Comparison of ENCODE assay signal across 13 cellular contexts in the genomic region with DNA sequence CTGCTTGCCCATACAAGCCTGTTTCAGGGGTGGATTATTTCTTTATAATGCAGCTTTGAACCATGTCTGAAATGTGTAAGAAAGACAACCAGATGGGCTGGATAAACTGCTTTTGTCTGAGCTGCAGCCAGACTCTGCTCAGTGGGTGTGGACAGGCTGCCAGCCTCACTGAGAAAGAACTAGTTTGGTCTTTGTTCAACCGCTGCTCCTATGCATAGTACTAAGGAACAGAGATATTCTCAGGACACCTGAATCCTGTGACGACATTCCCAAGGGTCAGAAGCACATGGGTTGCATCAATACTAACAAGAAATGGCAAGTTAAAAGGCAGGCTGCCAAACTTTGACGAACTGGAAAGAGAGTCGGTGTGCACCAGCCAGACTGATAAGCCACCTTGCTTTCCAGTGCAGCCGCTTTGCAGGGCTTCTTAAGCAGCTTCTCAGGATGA. TPM values are rescaled to one million over a fixed set of nuclear protein-coding genes. Genes with fewer than 3 reads are reported as not detected.
A peak's percentile ranks its signal among the peaks of the same experiment; 100 is the strongest.
DNase-seq lines count a peak whose midpoint lies in the region; ATAC-seq and TF ChIP-seq lines count a peak whose summit lies in the region.
"Had no signal": no experiment of that assay in that cellular context is flagged by ENCODE, and none has a peak within 500 bp of the region (broad histone marks: within the 10 kb centered on the region; RNA-seq: fewer than 3 reads in every experiment).

No MANE protein-coding gene starts in this region.

- H3K4me3 Mint-ChIP-seq in stimulated activated naive CD8-positive, alpha-beta T cell treated with anti-CD3 and anti-CD28 coated beads, Interleukin-15, amount 100 ng/mL, for 72 hours, result no peak overlapping the region
- H3K4me3 Mint-ChIP-seq in activated T-helper 1 cell treated with anti-CD3 and anti-CD28 coated beads, Interleukin-12 subunit alpha, Interleukin-12 subunit beta, Interleukin-2, Interleukin-4 antibody, amounts not matched to agents 30 ng/mL and 10 ng/mL and 1 ng/mL, durations not matched to agents 14 hours and 24 hours and 36 hours, result no peak overlapping the region
- H3K4me3 Mint-ChIP-seq: HFFc6, natural killer cell had no signal

- H3K4me3 ChIP-seq in cardiac fibroblast (replicated peaks in 1 of 2; ENCODE audit: low read depth in 2 of 2, low read length in 2 of 2), result no peak overlapping the region
- H3K4me3 ChIP-seq in hepatocyte, result no peak overlapping the region
- no peak overlapping the region for H3K4me3 ChIP-seq in aorta (ENCODE audit: low read length in 2 of 2)
- H3K4me3 ChIP-seq: ascending aorta, vagina had no signal

- H3K27ac ChIP-seq in hepatocyte, result no peak overlapping the region
- H3K27ac ChIP-seq in aorta (ENCODE audit: low read depth in 1 of 2, low read length in 2 of 2), result no peak overlapping the region
- H3K27ac ChIP-seq: vagina had no signal

- no peak overlapping the region for H3K27ac Mint-ChIP-seq in stimulated activated naive CD8-positive, alpha-beta T cell treated with anti-CD3 and anti-CD28 coated beads, Interleukin-15, amount 100 ng/mL, for 72 hours
- no peak overlapping the region for H3K27ac Mint-ChIP-seq in activated T-helper 1 cell treated with anti-CD3 and anti-CD28 coated beads, Interleukin-12 subunit alpha, Interleukin-12 subunit beta, Interleukin-2, Interleukin-4 antibody, amounts not matched to agents 30 ng/mL and 10 ng/mL and 1 ng/mL, durations not matched to agents 14 hours and 24 hours and 36 hours
- H3K27ac Mint-ChIP-seq: HFFc6, natural killer cell had no signal

- peaks cover 69% of the 10 kb centered on the region for H3K79me2 ChIP-seq in hepatocyte

- H3K4me2 ChIP-seq in hepatocyte, result peak overlapping the region; percentile 40

- H2AFZ ChIP-seq in hepatocyte, result no peak overlapping the region

- TF ChIP-seq CTCF in cardiac fibroblast (IDR thresholded peaks at IDR 0.05; ENCODE audit: low read depth, low read length), result no peak
- no peak for TF ChIP-seq CTCF in hepatocyte (IDR thresholded peaks at IDR 0.05; ENCODE audit: poor library complexity)

- no peaks in the 10 kb centered on the region for H3K9me2 ChIP-seq in hepatocyte (replicated peaks; ENCODE audit: insufficient read depth)

- 47% methylated on average over 5 of the region's 5 CpGs for whole genome bisulfite sequencing in hepatocyte (ENCODE audit: low lambda C conversion rate, missing lambda C conversion rate)
- 8 to 11% methylated on average over 5 of the region's 5 CpGs for WGBS in aorta, 2 donors

- intact Hi-C loops in aorta (cut with DNase I), result no loop called here
- intact Hi-C loops in activated T-helper 1 cell treated with anti-CD3 and anti-CD28 coated beads, Interleukin-12 subunit alpha, Interleukin-12 subunit beta, Interleukin-2, Interleukin-4 antibody, amounts not matched to agents 30 ng/mL and 10 ng/mL and 1 ng/mL, durations not matched to agents 14 hours and 24 hours and 36 hours (cut with micrococcal nuclease), result no loop called here

- no peaks in the 10 kb centered on the region for H3K9me3 ChIP-seq in hepatocyte (ENCODE audit: low read depth)
- no peaks in the 10 kb centered on the region for H3K9me3 ChIP-seq in aorta (ENCODE audit: control insufficient read depth, low read length)
- H3K9me3 ChIP-seq: ascending aorta, vagina had no signal

- H3K27me3 Mint-ChIP-seq in stimulated activated naive CD8-positive, alpha-beta T cell treated with anti-CD3 and anti-CD28 coated beads, Interleukin-15, amount 100 ng/mL, for 72 hours, result peaks cover 24% of the 10 kb centered on the region
- peaks cover 8% of the 10 kb centered on the region for H3K27me3 Mint-ChIP-seq in activated T-helper 1 cell treated with anti-CD3 and anti-CD28 coated beads, Interleukin-12 subunit alpha, Interleukin-12 subunit beta, Interleukin-2, Interleukin-4 antibody, amounts not matched to agents 30 ng/mL and 10 ng/mL and 1 ng/mL, durations not matched to agents 14 hours and 24 hours and 36 hours (ENCODE audit: insufficient read depth)

- no peaks in the 10 kb centered on the region for H3K9me3 Mint-ChIP-seq in stimulated activated naive CD8-positive, alpha-beta T cell treated with anti-CD3 and anti-CD28 coated beads, Interleukin-15, amount 100 ng/mL, for 72 hours
- H3K9me3 Mint-ChIP-seq in activated T-helper 1 cell treated with anti-CD3 and anti-CD28 coated beads, Interleukin-12 subunit alpha, Interleukin-12 subunit beta, Interleukin-2, Interleukin-4 antibody, amounts not matched to agents 30 ng/mL and 10 ng/mL and 1 ng/mL, durations not matched to agents 14 hours and 24 hours and 36 hours, result no peaks in the 10 kb centered on the region
- H3K9me3 Mint-ChIP-seq: HFFc6, natural killer cell had no signal

- no peaks in the 10 kb centered on the region for H3K36me3 Mint-ChIP-seq in activated T-helper 1 cell treated with anti-CD3 and anti-CD28 coated beads, Interleukin-12 subunit alpha, Interleukin-12 subunit beta, Interleukin-2, Interleukin-4 antibody, amounts not matched to agents 30 ng/mL and 10 ng/mL and 1 ng/mL, durations not matched to agents 14 hours and 24 hours and 36 hours (ENCODE audit: low read depth)
- H3K36me3 Mint-ChIP-seq: natural killer cell had no signal

- no peaks in the 10 kb centered on the region for H3K4me1 Mint-ChIP-seq in stimulated activated naive CD8-positive, alpha-beta T cell treated with anti-CD3 and anti-CD28 coated beads, Interleukin-15, amount 100 ng/mL, for 72 hours
- H3K4me1 Mint-ChIP-seq in activated T-helper 1 cell treated with anti-CD3 and anti-CD28 coated beads, Interleukin-12 subunit alpha, Interleukin-12 subunit beta, Interleukin-2, Interleukin-4 antibody, amounts not matched to agents 30 ng/mL and 10 ng/mL and 1 ng/mL, durations not matched to agents 14 hours and 24 hours and 36 hours (ENCODE audit: low read depth), result no peaks in the 10 kb centered on the region
- H3K4me1 Mint-ChIP-seq: natural killer cell had no signal

- H4K20me1 ChIP-seq in hepatocyte (ENCODE audit: insufficient read depth, poor library complexity, severe bottlenecking), result no peaks in the 10 kb centered on the region

- H3K36me3 ChIP-seq in hepatocyte (replicated peaks; ENCODE audit: insufficient read depth, low read depth), result no peaks in the 10 kb centered on the region
- H3K36me3 ChIP-seq in aorta (ENCODE audit: control insufficient read depth in 1 of 2, insufficient read depth in 2 of 2, low read length in 1 of 2), result no peaks in the 10 kb centered on the region
- H3K36me3 ChIP-seq: ascending aorta, vagina had no signal

- H3K27me3 ChIP-seq in hepatocyte (no peaks in the 10 kb centered on the region), aorta (ENCODE audit: control insufficient read depth in 1 of 2, insufficient read depth in 2 of 2, low read length in 1 of 2) (no peaks in the 10 kb centered on the region)
- H3K27me3 ChIP-seq: ascending aorta, vagina had no signal

- no peak for DNase-seq in stimulated activated naive CD8-positive, alpha-beta T cell treated with anti-CD3 and anti-CD28 coated beads, Interleukin-15, amount 100 ng/mL, for 72 hours
- no peak for DNase-seq in stimulated activated naive CD8-positive, alpha-beta T cell treated with anti-CD3 and anti-CD28 coated beads, Interleukin-15, Interleukin-2, amounts not matched to agents 100 U/mL and 50 U/mL, for 24 hours
- peak; percentile 55 to 61 for DNase-seq in cardiac fibroblast (ENCODE audit: low read depth in 2 of 2)
- DNase-seq in hepatocyte (ENCODE audit: low spot score), result peak; percentile 38
- no peak for DNase-seq in aorta
- no peak for DNase-seq in effector CD4-positive, alpha-beta T cell
- DNase-seq in activated CD8-positive, alpha-beta memory T cell treated with anti-CD3 and anti-CD28 coated beads, Interleukin-2, amount 50 U/mL, for 4 hours, result no peak
- DNase-seq in activated T-helper 1 cell treated with anti-CD3 and anti-CD28 coated beads, Interleukin-12 subunit alpha, Interleukin-12 subunit beta, Interleukin-2, Interleukin-4 antibody, amounts not matched to agents 30 ng/mL and 10 ng/mL and 1 ng/mL, durations not matched to agents 14 hours and 24 hours and 36 hours (ENCODE audit: low spot score), result no peak
- DNase-seq: natural killer cell, NCI-H2107 had no signal

- peaks cover 25% of the 10 kb centered on the region for H3K4me1 ChIP-seq in hepatocyte (ENCODE audit: insufficient read depth)
- H3K4me1 ChIP-seq in aorta (ENCODE audit: control insufficient read depth in 1 of 2, insufficient read depth in 2 of 2, low read length in 2 of 2), result peaks cover 4 to 11% of the 10 kb centered on the region in 2 donors

- ATAC-seq in stimulated activated naive CD8-positive, alpha-beta T cell treated with anti-CD3 and anti-CD28 coated beads, Interleukin-15, amount 100 ng/mL, for 72 hours, result peak; percentile 29
- no peak for ATAC-seq in stimulated activated naive CD8-positive, alpha-beta T cell treated with anti-CD3 and anti-CD28 coated beads, Interleukin-15, Interleukin-2, amounts not matched to agents 100 U/mL and 50 U/mL, for 24 hours
- ATAC-seq in aorta (ENCODE audit: low FRiP score), result peak; percentile 20
- ATAC-seq: natural killer cell had no signal

RNA-seq across cellular contexts. Expression of gene PLD1, which starts 57.2 kb away (rescaled TPM):
- 63.3 and 71.1 TPM in 2 replicates for total RNA-seq in hepatocyte
- 29.4 and 42.1 TPM in 2 replicates for polyA plus RNA-seq in hepatocyte
- total RNA-seq in aorta, result 10 to 100 TPM; 23.1 to 41.3 TPM
- 10 to 100 TPM; 19.1 to 28.2 TPM for polyA plus RNA-seq in aorta
- 0.15 and 0.29 TPM in 2 replicates for total RNA-seq in activated T-helper 1 cell treated with anti-CD3 and anti-CD28 coated beads, Interleukin-12 subunit alpha, Interleukin-12 subunit beta, Interleukin-2, Interleukin-4 antibody, amounts not matched to agents 30 ng/mL and 10 ng/mL and 1 ng/mL, durations not matched to agents 14 hours and 24 hours and 36 hours

Comparison
In these comparisons a context has a peak if more than half of its experiments do, and no peak if none do; other contexts are left out.
1. DNase-seq: peak in cardiac fibroblast (2 of 2) and hepatocyte (single experiment); none in stimulated activated naive CD8-positive, alpha-beta T cell treated with anti-CD3 and anti-CD28 coated beads, Interleukin-15, amount 100 ng/mL, for 72 hours (0 of 2), stimulated activated naive CD8-positive, alpha-beta T cell treated with anti-CD3 and anti-CD28 coated beads, Interleukin-15, Interleukin-2, amounts not matched to agents 100 U/mL and 50 U/mL, for 24 hours (single experiment), aorta (0 of 2), effector CD4-positive, alpha-beta T cell (single experiment), activated CD8-positive, alpha-beta memory T cell treated with anti-CD3 and anti-CD28 coated beads, Interleukin-2, amount 50 U/mL, for 4 hours (single experiment) and activated T-helper 1 cell treated with anti-CD3 and anti-CD28 coated beads, Interleukin-12 subunit alpha, Interleukin-12 subunit beta, Interleukin-2, Interleukin-4 antibody, amounts not matched to agents 30 ng/mL and 10 ng/mL and 1 ng/mL, durations not matched to agents 14 hours and 24 hours and 36 hours (single experiment).
2. RNA of gene PLD1, which starts 57.2 kb away (total RNA-seq): 63.3 to 71.1 TPM in hepatocyte and 23.1 to 41.3 TPM in aorta; 0.15 to 0.29 TPM in activated T-helper 1 cell treated with anti-CD3 and anti-CD28 coated beads, Interleukin-12 subunit alpha, Interleukin-12 subunit beta, Interleukin-2, Interleukin-4 antibody, amounts not matched to agents 30 ng/mL and 10 ng/mL and 1 ng/mL, durations not matched to agents 14 hours and 24 hours and 36 hours; every median in the first group is over 10 times any median in the second.